2 cellular contexts compared by ENCODE assay signal in genomic region chr7:139915301-139915863, GRCh38.
TF ChIP-seq lines count a peak whose summit lies in the region.

No MANE protein-coding gene starts in this region.

TF ChIP-seq in K562, 482 proteins besides CTCF, POLR2A, EP300 and RAD21 (continued from another document and continues in another):
- TF ChIP-seq ZBTB2 (IDR thresholded peaks at IDR 0.05), result no peak
- TF ChIP-seq, protein P1, sequence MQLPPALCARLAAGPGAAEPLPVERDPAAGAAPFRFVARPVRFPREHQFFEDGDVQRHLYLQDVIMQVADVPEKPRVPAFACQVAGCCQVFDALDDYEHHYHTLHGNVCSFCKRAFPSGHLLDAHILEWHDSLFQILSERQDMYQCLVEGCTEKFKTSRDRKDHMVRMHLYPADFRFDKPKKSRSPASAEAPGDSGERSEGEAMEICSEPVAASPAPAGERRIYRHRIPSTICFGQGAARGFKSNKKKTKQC (CRISPR knock-in tag; IDR thresholded peaks at IDR 0.05), result 0 out of 2 replicates have a peak, but pooled peaks have one; percentile 72
- 0 out of 2 replicates have a peak, but pooled peaks have one; percentile 6 for TF ChIP-seq CBX5 (IDR thresholded peaks at IDR 0.05; ENCODE audit: borderline replicate concordance, low read depth)
- TF ChIP-seq MBD1 (CRISPR knock-in tag; IDR thresholded peaks at IDR 0.05), result peak; percentile 9; the same call in 1 of the 2 replicates
- no peak for TF ChIP-seq KDM1A (IDR thresholded peaks at IDR 0.05)
- no peak for TF ChIP-seq SREBF1 (IDR thresholded peaks at IDR 0.05; ENCODE audit: borderline replicate concordance, low read depth, low read length)
- no peak for TF ChIP-seq GMEB1 (CRISPR knock-in tag; IDR thresholded peaks at IDR 0.05)
- TF ChIP-seq PTTG1 (tag; IDR thresholded peaks at IDR 0.05; ENCODE audit: low read depth), result no peak
- peak; percentile 9 for TF ChIP-seq ELF1 (tag; IDR thresholded peaks at IDR 0.05)
- TF ChIP-seq ZNF140 (CRISPR knock-in tag; IDR thresholded peaks at IDR 0.05), result no peak
- peak; percentile 5; the same call in 1 of the 2 replicates for TF ChIP-seq MTF1 (CRISPR knock-in tag; IDR thresholded peaks at IDR 0.05; ENCODE audit: borderline replicate concordance)

TF ChIP-seq in WTC11, 78 proteins besides CTCF, POLR2A, EP300 and RAD21 (continued from another document):
- TF ChIP-seq, protein P2, sequence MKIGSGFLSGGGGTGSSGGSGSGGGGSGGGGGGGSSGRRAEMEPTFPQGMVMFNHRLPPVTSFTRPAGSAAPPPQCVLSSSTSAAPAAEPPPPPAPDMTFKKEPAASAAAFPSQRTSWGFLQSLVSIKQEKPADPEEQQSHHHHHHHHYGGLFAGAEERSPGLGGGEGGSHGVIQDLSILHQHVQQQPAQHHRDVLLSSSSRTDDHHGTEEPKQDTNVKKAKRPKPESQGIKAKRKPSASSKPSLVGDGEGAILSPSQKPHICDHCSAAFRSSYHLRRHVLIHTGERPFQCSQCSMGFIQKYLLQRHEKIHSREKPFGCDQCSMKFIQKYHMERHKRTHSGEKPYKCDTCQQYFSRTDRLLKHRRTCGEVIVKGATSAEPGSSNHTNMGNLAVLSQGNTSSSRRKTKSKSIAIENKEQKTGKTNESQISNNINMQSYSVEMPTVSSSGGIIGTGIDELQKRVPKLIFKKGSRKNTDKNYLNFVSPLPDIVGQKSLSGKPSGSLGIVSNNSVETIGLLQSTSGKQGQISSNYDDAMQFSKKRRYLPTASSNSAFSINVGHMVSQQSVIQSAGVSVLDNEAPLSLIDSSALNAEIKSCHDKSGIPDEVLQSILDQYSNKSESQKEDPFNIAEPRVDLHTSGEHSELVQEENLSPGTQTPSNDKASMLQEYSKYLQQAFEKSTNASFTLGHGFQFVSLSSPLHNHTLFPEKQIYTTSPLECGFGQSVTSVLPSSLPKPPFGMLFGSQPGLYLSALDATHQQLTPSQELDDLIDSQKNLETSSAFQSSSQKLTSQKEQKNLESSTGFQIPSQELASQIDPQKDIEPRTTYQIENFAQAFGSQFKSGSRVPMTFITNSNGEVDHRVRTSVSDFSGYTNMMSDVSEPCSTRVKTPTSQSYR (CRISPR knock-in tag; IDR thresholded peaks at IDR 0.05), result no peak
